In genomic region chr1:5485436-5485835, GRCh38 we compare ENCODE assay signal across 13 cellular contexts.
A peak's percentile ranks its signal among the peaks of the same experiment; 100 is the strongest.
DNase-seq lines count a peak whose midpoint lies in the region; ATAC-seq and TF ChIP-seq lines count a peak whose summit lies in the region.
"Had no signal": no experiment of that assay in that cellular context is flagged by ENCODE, and none has a peak within 500 bp of the region (broad histone marks: within the 10 kb centered on the region; RNA-seq: fewer than 3 reads in every experiment).

No MANE protein-coding gene starts in this region.

- TF ChIP-seq CTCF in activated CD8-positive, alpha-beta T cell treated with anti-CD3 and anti-CD28 coated beads for 36 hours (IDR thresholded peaks at IDR 0.05) = no peak
- TF ChIP-seq CTCF in glutamatergic neuron (IDR thresholded peaks at IDR 0.05; ENCODE audit: partially characterized antibody, unreplicated experiment) (no peak), progenitor cell of endocrine pancreas (IDR thresholded peaks at IDR 0.05; ENCODE audit: unreplicated experiment) (no peak)

- no peak for DNase-seq in activated CD8-positive, alpha-beta T cell treated with anti-CD3 and anti-CD28 coated beads, Interleukin-2, amount 10 ng/mL, durations not matched to agents 7 days and 5 days
- DNase-seq in activated CD8-positive, alpha-beta T cell treated with anti-CD3 and anti-CD28 coated beads for 36 hours = no peak
- DNase-seq in glutamatergic neuron (no peak), progenitor cell of endocrine pancreas (ENCODE audit: low spot score, unreplicated experiment) (no peak), DMS114 treated with DMSO at 0.1 percent for 48 hours (lab: John Stamatoyannopoulos, UW; ENCODE audit: unreplicated experiment) (no peak)
- no peak for DNase-seq in activated CD4-positive, CD25-positive, alpha-beta regulatory T cell (lab: John Stamatoyannopoulos, UW)
- DNase-seq: 8988T; Calu3; CD8-positive, alpha-beta T cell; DMS53; GF-D8 had no signal

- no peak overlapping the region for H3K4me3 Mint-ChIP-seq in activated CD8-positive, alpha-beta T cell treated with anti-CD3 and anti-CD28 coated beads, Interleukin-2, amount 10 ng/mL, durations not matched to agents 7 days and 5 days
- H3K4me3 Mint-ChIP-seq in activated CD8-positive, alpha-beta T cell treated with anti-CD3 and anti-CD28 coated beads for 36 hours = no peak overlapping the region
- H3K4me3 Mint-ChIP-seq in glutamatergic neuron (ENCODE audit: unreplicated experiment) (no peak overlapping the region), progenitor cell of endocrine pancreas (ENCODE audit: low read depth) (no peak overlapping the region)
- H3K4me3 Mint-ChIP-seq: B cell; CD8-positive, alpha-beta T cell had no signal

- H3K9me3 Mint-ChIP-seq in activated CD8-positive, alpha-beta T cell treated with anti-CD3 and anti-CD28 coated beads, Interleukin-2, amount 10 ng/mL, durations not matched to agents 7 days and 5 days (ENCODE audit: insufficient read depth) = no peaks in the 10 kb centered on the region
- H3K9me3 Mint-ChIP-seq in activated CD8-positive, alpha-beta T cell treated with anti-CD3 and anti-CD28 coated beads for 36 hours = no peaks in the 10 kb centered on the region
- H3K9me3 Mint-ChIP-seq in glutamatergic neuron (ENCODE audit: unreplicated experiment) = peaks cover 23% of the 10 kb centered on the region
- no peaks in the 10 kb centered on the region for H3K9me3 Mint-ChIP-seq in progenitor cell of endocrine pancreas (ENCODE audit: low read depth)
- H3K9me3 Mint-ChIP-seq: CD8-positive, alpha-beta T cell had no signal

- POLR2A ChIA-PET in activated CD8-positive, alpha-beta T cell treated with anti-CD3 and anti-CD28 coated beads, Interleukin-2, amount 10 ng/mL, durations not matched to agents 7 days and 5 days (lab: Charles Lee) = interaction anchor here (0.7 kb wide), 1 partner anchor 631 kb away, joined by 4 read pairs; no protein-coding TSS in a partner anchor
- POLR2A ChIA-PET in activated CD8-positive, alpha-beta T cell treated with anti-CD3 and anti-CD28 coated beads for 36 hours (lab: Charles Lee) = no interaction called here

- CTCF ChIA-PET in activated CD8-positive, alpha-beta T cell treated with anti-CD3 and anti-CD28 coated beads, Interleukin-2, amount 10 ng/mL, durations not matched to agents 7 days and 5 days (lab: Charles Lee) = no interaction called here
- CTCF ChIA-PET in activated CD8-positive, alpha-beta T cell treated with anti-CD3 and anti-CD28 coated beads for 36 hours (lab: Charles Lee) = interaction anchor here (1.1 kb wide), 1 partner anchor 25 kb away, joined by 3 read pairs; no protein-coding TSS in a partner anchor

- no peaks in the 10 kb centered on the region for H3K36me3 Mint-ChIP-seq in activated CD8-positive, alpha-beta T cell treated with anti-CD3 and anti-CD28 coated beads, Interleukin-2, amount 10 ng/mL, durations not matched to agents 7 days and 5 days (ENCODE audit: low read depth)
- no peaks in the 10 kb centered on the region for H3K36me3 Mint-ChIP-seq in activated CD8-positive, alpha-beta T cell treated with anti-CD3 and anti-CD28 coated beads for 36 hours (ENCODE audit: low read depth)
- H3K36me3 Mint-ChIP-seq in glutamatergic neuron (ENCODE audit: unreplicated experiment) = peaks cover 5% of the 10 kb centered on the region
- H3K36me3 Mint-ChIP-seq in progenitor cell of endocrine pancreas (ENCODE audit: insufficient read depth) = no peaks in the 10 kb centered on the region
- H3K36me3 Mint-ChIP-seq: CD8-positive, alpha-beta T cell had no signal

- H3K27ac Mint-ChIP-seq in activated CD8-positive, alpha-beta T cell treated with anti-CD3 and anti-CD28 coated beads, Interleukin-2, amount 10 ng/mL, durations not matched to agents 7 days and 5 days = peak overlapping the region; percentile 16
- H3K27ac Mint-ChIP-seq in activated CD8-positive, alpha-beta T cell treated with anti-CD3 and anti-CD28 coated beads for 36 hours = no peak overlapping the region
- H3K27ac Mint-ChIP-seq in glutamatergic neuron (ENCODE audit: unreplicated experiment) (peak overlapping the region; percentile 17), progenitor cell of endocrine pancreas (peak overlapping the region; percentile 39)
- H3K27ac Mint-ChIP-seq: B cell; CD8-positive, alpha-beta T cell had no signal

- peaks cover 4% of the 10 kb centered on the region for H3K27me3 Mint-ChIP-seq in activated CD8-positive, alpha-beta T cell treated with anti-CD3 and anti-CD28 coated beads, Interleukin-2, amount 10 ng/mL, durations not matched to agents 7 days and 5 days (ENCODE audit: low read depth)
- H3K27me3 Mint-ChIP-seq in activated CD8-positive, alpha-beta T cell treated with anti-CD3 and anti-CD28 coated beads for 36 hours = peaks cover 7% of the 10 kb centered on the region
- peaks cover 12% of the 10 kb centered on the region for H3K27me3 Mint-ChIP-seq in glutamatergic neuron (ENCODE audit: unreplicated experiment)
- H3K27me3 Mint-ChIP-seq in progenitor cell of endocrine pancreas = peaks cover 40% of the 10 kb centered on the region
- H3K27me3 Mint-ChIP-seq: B cell had no signal

- intact Hi-C loops in activated CD8-positive, alpha-beta T cell treated with anti-CD3 and anti-CD28 coated beads for 36 hours (cut with micrococcal nuclease) = no loop called here

- H3K4me1 Mint-ChIP-seq in activated CD8-positive, alpha-beta T cell treated with anti-CD3 and anti-CD28 coated beads, Interleukin-2, amount 10 ng/mL, durations not matched to agents 7 days and 5 days (ENCODE audit: low read depth) = peaks cover 4% of the 10 kb centered on the region
- H3K4me1 Mint-ChIP-seq in activated CD8-positive, alpha-beta T cell treated with anti-CD3 and anti-CD28 coated beads for 36 hours (ENCODE audit: low read depth) = peaks cover 8% of the 10 kb centered on the region
- H3K4me1 Mint-ChIP-seq in glutamatergic neuron (ENCODE audit: low read depth, unreplicated experiment) (no peaks in the 10 kb centered on the region), progenitor cell of endocrine pancreas (ENCODE audit: low read depth) (peaks cover 9% of the 10 kb centered on the region)
- H3K4me1 Mint-ChIP-seq: B cell had no signal

- no peak for ATAC-seq in activated CD8-positive, alpha-beta T cell treated with anti-CD3 and anti-CD28 coated beads, Interleukin-2, amount 10 ng/mL, durations not matched to agents 7 days and 5 days
- ATAC-seq in activated CD8-positive, alpha-beta T cell treated with anti-CD3 and anti-CD28 coated beads for 36 hours = no peak
- no peak for ATAC-seq in HG03139 (IDR thresholded peaks at IDR 0.05; ENCODE audit: unreplicated experiment)
- ATAC-seq: CD8-positive, alpha-beta T cell had no signal
